ENCODE assay signal across 13 cellular contexts in genomic region chr9:121741198-121741918, GRCh38.
DNase-seq lines count a peak whose midpoint lies in the region; ATAC-seq and TF ChIP-seq lines count a peak whose summit lies in the region.
"Had no signal": no experiment of that assay in that cellular context is flagged by ENCODE, and none has a peak within 500 bp of the region (broad histone marks: within the 10 kb centered on the region; RNA-seq: fewer than 3 reads in every experiment).

No MANE protein-coding gene starts in this region.

- H3K27ac Mint-ChIP-seq in stimulated activated effector memory CD8-positive, alpha-beta T cell treated with anti-CD3 and anti-CD28 coated beads, Interleukin-12 subunit alpha, Interleukin-12 subunit beta, amount 100 ng/mL, for 72 hours = no peak overlapping the region
- H3K27ac Mint-ChIP-seq: activated T-helper 17 cell treated with anti-CD3 and anti-CD28 coated beads, Interleukin-2, amount 50 U/mL, for 72 hours; stimulated activated naive CD8-positive, alpha-beta T cell treated with anti-CD3 and anti-CD28 coated beads, Interleukin-15, Interleukin-2, amounts not matched to agents 100 ng/mL and 50 ng/mL, for 24 hours had no signal

- H3K9me3 ChIP-seq in OCI-LY7 (ENCODE audit: low read length) (no peaks in the 10 kb centered on the region), gastroesophageal sphincter (no peaks in the 10 kb centered on the region)

- intact Hi-C loops in OCI-LY7 (cut with micrococcal nuclease; ENCODE audit: unreplicated experiment) = no loop called here

- no peaks in the 10 kb centered on the region for H3K36me3 Mint-ChIP-seq in stimulated activated effector memory CD8-positive, alpha-beta T cell treated with anti-CD3 and anti-CD28 coated beads, Interleukin-12 subunit alpha, Interleukin-12 subunit beta, amount 100 ng/mL, for 72 hours

- H3K27me3 ChIP-seq in gastroesophageal sphincter = no peaks in the 10 kb centered on the region

- H3K36me3 ChIP-seq in OCI-LY7 (ENCODE audit: insufficient read depth, low read length) (no peaks in the 10 kb centered on the region), gastroesophageal sphincter (no peaks in the 10 kb centered on the region)

- H3K4me3 ChIP-seq in OCI-LY7 (ENCODE audit: low read depth, low read length, poor library complexity, severe bottlenecking) (no peak overlapping the region), gastroesophageal sphincter (no peak overlapping the region)

- no peak for TF ChIP-seq EP300 in gastroesophageal sphincter (IDR thresholded peaks at IDR 0.05)

- H3K4me1 Mint-ChIP-seq in stimulated activated effector memory CD8-positive, alpha-beta T cell treated with anti-CD3 and anti-CD28 coated beads, Interleukin-12 subunit alpha, Interleukin-12 subunit beta, amount 100 ng/mL, for 72 hours = peaks cover 18% of the 10 kb centered on the region
- H3K4me1 Mint-ChIP-seq: activated T-helper 17 cell treated with anti-CD3 and anti-CD28 coated beads, Interleukin-2, amount 50 U/mL, for 72 hours had no signal

- BruUV-seq in OCI-LY7 (replicated peaks; lab: Mats Ljungman, UMichigan) = no TSS peak

- H3K4me1 ChIP-seq in OCI-LY7 (ENCODE audit: insufficient read depth, low read length, poor library complexity, severe bottlenecking) = peaks cover 57% of the 10 kb centered on the region
- H3K4me1 ChIP-seq in gastroesophageal sphincter = peaks cover 3 to 99% (median 73%) of the 10 kb centered on the region in 3 donors

- no peak for TF ChIP-seq POLR2A in gastroesophageal sphincter (IDR thresholded peaks at IDR 0.05)

- peak overlapping the region; percentile 24; the same call in 1 of the 2 replicates for H3K4me2 ChIP-seq in OCI-LY7 (ENCODE audit: low read length)

- DNase-seq in OCI-LY7 (ENCODE audit: low spot score) (no peak), UCSD-AML1 (lab: John Stamatoyannopoulos, UW; ENCODE audit: unreplicated experiment) (no peak)
- DNase-seq in stimulated activated effector memory CD8-positive, alpha-beta T cell treated with anti-CD3 and anti-CD28 coated beads, Interleukin-12 subunit alpha, Interleukin-12 subunit beta, amount 100 ng/mL, for 72 hours (ENCODE audit: low spot score in 2 of 2) = peak in 1 of 2 donors; percentile 61
- DNase-seq: activated CD4-positive, alpha-beta T cell treated with anti-CD3 and anti-CD28 coated beads for 4 hours; COR-L47; NCI-H526 treated with DMSO at 0.1 percent for 48 hours; SW 1271 had no signal

- H3K79me2 ChIP-seq in OCI-LY7 (ENCODE audit: insufficient read depth, low read depth, low read length) = no peaks in the 10 kb centered on the region

- CTCF ChIA-PET in OCI-LY7 (lab: Charles Lee; ENCODE audit: unreplicated experiment) = no interaction called here

- H2AFZ ChIP-seq in OCI-LY7 (ENCODE audit: low read length) = no peak overlapping the region

- no peaks in the 10 kb centered on the region for H4K20me1 ChIP-seq in OCI-LY7 (ENCODE audit: insufficient read depth, low read length)

- H3K9me2 ChIP-seq in OCI-LY7 (ENCODE audit: insufficient read depth, low read length) = no peaks in the 10 kb centered on the region

- POLR2A ChIA-PET in OCI-LY7 (lab: Charles Lee) = interaction anchor here (1.0 kb wide), 1 partner anchor 249 kb away, joined by 3 read pairs; no protein-coding TSS in a partner anchor

- TF ChIP-seq CTCF in OCI-LY7 (conservative IDR thresholded peaks at IDR 0.05; ENCODE audit: low read length) (no peak), gastroesophageal sphincter (IDR thresholded peaks at IDR 0.05) (no peak)

- no peak overlapping the region for H3K4me3 Mint-ChIP-seq in stimulated activated effector memory CD8-positive, alpha-beta T cell treated with anti-CD3 and anti-CD28 coated beads, Interleukin-12 subunit alpha, Interleukin-12 subunit beta, amount 100 ng/mL, for 72 hours
- H3K4me3 Mint-ChIP-seq: activated T-helper 17 cell treated with anti-CD3 and anti-CD28 coated beads, Interleukin-2, amount 50 U/mL, for 72 hours; stimulated activated naive CD8-positive, alpha-beta T cell treated with anti-CD3 and anti-CD28 coated beads, Interleukin-15, Interleukin-2, amounts not matched to agents 100 ng/mL and 50 ng/mL, for 24 hours had no signal

- ATAC-seq in HG03520 (IDR thresholded peaks at IDR 0.05; ENCODE audit: unreplicated experiment) = peak; percentile 30
- ATAC-seq in gastroesophageal sphincter = no peak
- ATAC-seq in stimulated activated effector memory CD8-positive, alpha-beta T cell treated with anti-CD3 and anti-CD28 coated beads, Interleukin-12 subunit alpha, Interleukin-12 subunit beta, amount 100 ng/mL, for 72 hours = peak; percentile 38
- ATAC-seq in GM18907 (IDR thresholded peaks at IDR 0.05; ENCODE audit: unreplicated experiment) = no peak
- no peak for ATAC-seq in GM19397 (IDR thresholded peaks at IDR 0.05; ENCODE audit: unreplicated experiment)
- ATAC-seq: activated T-helper 17 cell treated with anti-CD3 and anti-CD28 coated beads, Interleukin-2, amount 50 U/mL, for 72 hours had no signal

- H3K27ac ChIP-seq in OCI-LY7 (ENCODE audit: low read depth, low read length, poor library complexity, severe bottlenecking) (no peak overlapping the region), gastroesophageal sphincter (peak overlapping the region in 3 of 4 donors; percentile 87 to 92 (median 91))

- WGBS in gastroesophageal sphincter (ENCODE audit: low coverage in 1 of 2), 2 donors = 40 to 79% methylated on average over 3 of the region's 11 CpGs

- no peaks in the 10 kb centered on the region for H3K9me3 Mint-ChIP-seq in stimulated activated effector memory CD8-positive, alpha-beta T cell treated with anti-CD3 and anti-CD28 coated beads, Interleukin-12 subunit alpha, Interleukin-12 subunit beta, amount 100 ng/mL, for 72 hours
- H3K9me3 Mint-ChIP-seq: activated T-helper 17 cell treated with anti-CD3 and anti-CD28 coated beads, Interleukin-2, amount 50 U/mL, for 72 hours; stimulated activated naive CD8-positive, alpha-beta T cell treated with anti-CD3 and anti-CD28 coated beads, Interleukin-15, Interleukin-2, amounts not matched to agents 100 ng/mL and 50 ng/mL, for 24 hours had no signal

Comparison
In these comparisons a context has a peak if more than half of its experiments do, and no peak if none do; other contexts are left out.
1. ATAC-seq: peak in HG03520 (single experiment) and stimulated activated effector memory CD8-positive, alpha-beta T cell treated with anti-CD3 and anti-CD28 coated beads, Interleukin-12 subunit alpha, Interleukin-12 subunit beta, amount 100 ng/mL, for 72 hours (single experiment); none in gastroesophageal sphincter (single experiment), GM18907 (single experiment) and GM19397 (single experiment).